ENCODE assay signal across 16 cellular contexts in the genomic region with DNA sequence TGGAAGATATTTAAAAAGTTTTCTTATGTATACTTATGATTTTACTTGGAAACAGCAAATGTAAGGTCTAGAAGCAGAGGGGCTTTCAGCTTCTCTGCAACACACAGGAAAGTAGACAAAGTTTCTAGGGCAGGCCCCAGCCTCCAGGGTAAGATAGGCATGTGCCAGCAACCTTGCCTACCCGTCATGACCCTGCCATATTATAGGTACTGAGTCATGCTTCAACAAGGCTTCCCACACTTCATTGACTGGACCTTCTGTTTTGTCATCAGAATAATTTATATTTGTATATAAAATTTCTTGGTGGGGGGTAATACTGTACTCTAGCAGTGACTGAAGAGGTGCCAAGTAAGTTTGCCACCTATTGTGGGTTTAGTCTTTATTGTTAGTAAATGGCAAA.
DNase-seq lines count a peak whose midpoint lies in the region; ATAC-seq, FAIRE-seq and TF ChIP-seq lines count a peak whose summit lies in the region.
"Had no signal": no experiment of that assay in that cellular context is flagged by ENCODE, and none has a peak within 500 bp of the region (broad histone marks: within the 10 kb centered on the region; RNA-seq: fewer than 3 reads in every experiment).

No MANE protein-coding gene starts in this region.

- no peak for TF ChIP-seq EP300 in gastroesophageal sphincter (IDR thresholded peaks at IDR 0.05)

- H3K4me3 ChIP-seq in GM23248 (no peak overlapping the region), small intestine (ENCODE audit: low read depth in 1 of 2, low read length in 2 of 2) (no peak overlapping the region), gastroesophageal sphincter (no peak overlapping the region)
- H3K4me3 ChIP-seq: right lobe of liver, upper lobe of right lung had no signal

- peak overlapping the region; percentile 62 for H3K4me3 Mint-ChIP-seq in CD4-positive, alpha-beta T cell
- no peak overlapping the region for H3K4me3 Mint-ChIP-seq in T-helper 17 cell
- H3K4me3 Mint-ChIP-seq: mesothelial cell of epicardium had no signal

- no peak overlapping the region for H3K9ac ChIP-seq in GM23248

- H3K27ac ChIP-seq in CD4-positive, alpha-beta T cell (ENCODE audit: low read depth, low read length) = no peak overlapping the region
- H3K27ac ChIP-seq in GM23248 (no peak overlapping the region), small intestine (ENCODE audit: low read depth in 1 of 2, low read length in 1 of 2) (peak overlapping the region in 1 of 2 donors; percentile 54), gastroesophageal sphincter (no peak overlapping the region)
- H3K27ac ChIP-seq: right lobe of liver, upper lobe of right lung had no signal

- intact Hi-C loops in CD4-positive, alpha-beta T cell (cut with DNase I, micrococcal nuclease) = loop anchor here in 1 of 2 experiments (5.0 kb wide), 1 partner anchor 94 kb away; a partner anchor contains a TSS

- WGBS in GM23248 (ENCODE audit: low coverage in 1 of 2, low lambda C conversion rate in 2 of 2, missing lambda C conversion rate in 2 of 2), 2 experiments = 62 to 64% methylated on average over 1 of the region's 1 CpG
- WGBS in small intestine, 3 donors = 59 to 71% (median 61%) methylated on average over 1 of the region's 1 CpG
- WGBS in gastroesophageal sphincter (ENCODE audit: low coverage in 1 of 2), 2 donors = 57% methylated on average over 1 of the region's 1 CpG; no CpG with 5 or more reads in 1 of the 2 donors

- no peak for DNase-seq in CD4-positive, alpha-beta T cell
- DNase-seq in GM23248 (peak; percentile 23), T-helper 17 cell (no peak), kidney tubule cell (ENCODE audit: low spot score) (peak; percentile 61), small intestine (no peak), NCI-H774 (lab: John Stamatoyannopoulos, UW) (no peak)
- DNase-seq: amniotic stem cell, endodermal cell, hippocampal formation, NCI-H187 treated with DMSO at 0.1 percent for 48 hours, right lobe of liver, upper lobe of right lung had no signal

- H3K27ac Mint-ChIP-seq in CD4-positive, alpha-beta T cell = peak overlapping the region; percentile 78
- peak overlapping the region; percentile 84 for H3K27ac Mint-ChIP-seq in T-helper 17 cell
- H3K27ac Mint-ChIP-seq: mesothelial cell of epicardium had no signal

- TF ChIP-seq POLR2A in gastroesophageal sphincter (IDR thresholded peaks at IDR 0.05) = no peak

- peaks cover 99% of the 10 kb centered on the region for H3K79me2 ChIP-seq in GM23248 (ENCODE audit: insufficient read depth)

- no peaks in the 10 kb centered on the region for H3K27me3 ChIP-seq in CD4-positive, alpha-beta T cell (ENCODE audit: control insufficient read depth, insufficient read depth, low read length)
- H3K27me3 ChIP-seq in GM23248 (replicated peaks; ENCODE audit: insufficient read depth) (no peaks in the 10 kb centered on the region), small intestine (ENCODE audit: control insufficient read depth in 2 of 2, insufficient read depth in 2 of 2, low read length in 2 of 2) (no peaks in the 10 kb centered on the region), gastroesophageal sphincter (no peaks in the 10 kb centered on the region)
- H3K27me3 ChIP-seq: right lobe of liver, upper lobe of right lung had no signal

- H3K9me3 ChIP-seq in CD4-positive, alpha-beta T cell (ENCODE audit: control insufficient read depth, low read length) = no peaks in the 10 kb centered on the region
- no peaks in the 10 kb centered on the region for H3K9me3 ChIP-seq in GM23248 (ENCODE audit: low read depth)
- H3K9me3 ChIP-seq in T-helper 17 cell (ENCODE audit: control insufficient read depth, low read length, poor library complexity, severe bottlenecking) = no peaks in the 10 kb centered on the region
- no peaks in the 10 kb centered on the region for H3K9me3 ChIP-seq in small intestine (ENCODE audit: control insufficient read depth, low read depth)
- H3K9me3 ChIP-seq in gastroesophageal sphincter = no peaks in the 10 kb centered on the region
- H3K9me3 ChIP-seq: right lobe of liver, upper lobe of right lung had no signal

- peaks cover 4% of the 10 kb centered on the region; the same call in 1 of the 2 replicates for H4K20me1 ChIP-seq in GM23248 (ENCODE audit: insufficient read depth)

- peaks cover 3% of the 10 kb centered on the region; the same call in 1 of the 2 replicates for H3F3A ChIP-seq in GM23248 (ENCODE audit: insufficient read depth)

- H3K9me2 ChIP-seq in GM23248 (ENCODE audit: insufficient read depth) = no peaks in the 10 kb centered on the region

- CTCF ChIA-PET in CD4-positive, alpha-beta T cell (lab: Charles Lee) = no interaction called here

- H3K27me3 Mint-ChIP-seq in CD4-positive, alpha-beta T cell = no peaks in the 10 kb centered on the region
- H3K27me3 Mint-ChIP-seq in T-helper 17 cell = no peaks in the 10 kb centered on the region

- H3K9me3 Mint-ChIP-seq in CD4-positive, alpha-beta T cell = no peaks in the 10 kb centered on the region
- H3K9me3 Mint-ChIP-seq: endodermal cell, mesothelial cell of epicardium, WTC11 had no signal

- H3K4me2 ChIP-seq in GM23248 (ENCODE audit: unreplicated experiment) = no peak overlapping the region

- no peak overlapping the region for H2AFZ ChIP-seq in GM23248

- no peaks in the 10 kb centered on the region for H3K36me3 Mint-ChIP-seq in CD4-positive, alpha-beta T cell (ENCODE audit: low read depth)
- no peaks in the 10 kb centered on the region for H3K36me3 Mint-ChIP-seq in T-helper 17 cell (ENCODE audit: low read depth)
- H3K36me3 Mint-ChIP-seq: mesothelial cell of epicardium, WTC11 had no signal

- H3K4me1 ChIP-seq in GM23248 (ENCODE audit: insufficient read depth) (peaks cover 8% of the 10 kb centered on the region), small intestine (ENCODE audit: control insufficient read depth in 2 of 2, insufficient read depth in 1 of 2, low read depth in 1 of 2, low read length in 1 of 2) (peaks cover 0 to 3% of the 10 kb centered on the region in 2 donors), gastroesophageal sphincter (peaks cover 0 to 51% (median 0%) of the 10 kb centered on the region in 3 donors)

- ATAC-seq in CD4-positive, alpha-beta T cell (ENCODE audit: poor library complexity) = peak; percentile 40
- ATAC-seq in T-helper 17 cell (no peak), GM18502 (IDR thresholded peaks at IDR 0.05; ENCODE audit: poor library complexity, unreplicated experiment) (no peak), gastroesophageal sphincter (no peak)
- ATAC-seq: upper lobe of right lung had no signal

- no peaks in the 10 kb centered on the region for H3K36me3 ChIP-seq in GM23248 (ENCODE audit: low read depth)
- H3K36me3 ChIP-seq in small intestine (ENCODE audit: control insufficient read depth in 2 of 2, insufficient read depth in 2 of 2, low read length in 2 of 2) = no peaks in the 10 kb centered on the region
- no peaks in the 10 kb centered on the region for H3K36me3 ChIP-seq in gastroesophageal sphincter
- H3K36me3 ChIP-seq: right lobe of liver, upper lobe of right lung had no signal

- H3K4me1 Mint-ChIP-seq in CD4-positive, alpha-beta T cell (ENCODE audit: low read depth) = peaks cover 87% of the 10 kb centered on the region
- peaks cover 63% of the 10 kb centered on the region for H3K4me1 Mint-ChIP-seq in T-helper 17 cell

- POLR2A ChIA-PET in CD4-positive, alpha-beta T cell (lab: Charles Lee) = interaction anchor here (0.6 kb wide), 1 partner anchor 921 kb away, joined by 3 read pairs; no protein-coding TSS in a partner anchor

- in situ Hi-C loops in GM23248 (cut with MboI) = no loop called here

- no peak for FAIRE-seq in small intestine (lab: Jason Lieb, UNC)

- no peak for TF ChIP-seq CTCF in CD4-positive, alpha-beta T cell (IDR thresholded peaks at IDR 0.05)
- TF ChIP-seq CTCF in gastroesophageal sphincter (IDR thresholded peaks at IDR 0.05) = no peak

Comparison
In these comparisons a context has a peak if more than half of its experiments do, and no peak if none do; other contexts are left out.
1. DNase-seq: peak in GM23248 (single experiment) and kidney tubule cell (single experiment); none in CD4-positive, alpha-beta T cell (0 of 10), T-helper 17 cell (0 of 3), small intestine (single experiment) and NCI-H774 (single experiment).